In genomic region chr4:29805871-29806480, GRCh38 we compare ENCODE assay signal across 15 cellular contexts.
"Had no signal": no experiment of that assay in that cellular context is flagged by ENCODE, and none has a peak within 500 bp of the region (broad histone marks: within the 10 kb centered on the region; RNA-seq: fewer than 3 reads in every experiment).

No MANE protein-coding gene starts in this region.

- H3K27ac ChIP-seq: body of pancreas, thoracic aorta, upper lobe of left lung had no signal

- DNase-seq: activated CD4-positive, alpha-beta T cell treated with anti-CD3 and anti-CD28 coated beads, Interleukin-2, amount 10 ng/mL, durations not matched to agents 24 days and 14 days; activated CD8-positive, alpha-beta T cell treated with anti-CD3 and anti-CD28 coated beads for 36 hours; activated naive CD4-positive, alpha-beta T cell treated with Interleukin-2 at 50 U/mL for 16 hours; activated T-cell treated with anti-CD3 and anti-CD28 coated beads, Interleukin-2, amount 50 U/mL, for 1 hour; body of pancreas; caudate nucleus; nucleus accumbens; retina; stimulated activated naive B cell treated with anti-CD40 and anti-IgM and Interleukin-4, amounts not matched to agents 10 μg/mL and 1 μg/mL and 100 μg/mL, for 72 hours; upper lobe of left lung had no signal

- H3K9me3 ChIP-seq: body of pancreas, thoracic aorta, upper lobe of left lung had no signal

- ATAC-seq: activated CD8-positive, alpha-beta T cell treated with anti-CD3 and anti-CD28 coated beads for 36 hours; activated T-helper 17 cell treated with anti-CD3 and anti-CD28 coated beads, Interleukin-2, amount 50 U/mL, for 72 hours; body of pancreas; stimulated activated naive B cell treated with anti-CD40 and anti-IgM and Interleukin-4, amounts not matched to agents 10 μg/mL and 1 μg/mL and 100 μg/mL, for 72 hours had no signal

- FAIRE-seq: colon, keratinocyte had no signal

- H3K4me3 ChIP-seq: body of pancreas, lung, thoracic aorta, upper lobe of left lung had no signal

- H3K36me3 ChIP-seq: thoracic aorta, upper lobe of left lung had no signal
